ENCODE assay signal across 30 cellular contexts in the genomic region with DNA sequence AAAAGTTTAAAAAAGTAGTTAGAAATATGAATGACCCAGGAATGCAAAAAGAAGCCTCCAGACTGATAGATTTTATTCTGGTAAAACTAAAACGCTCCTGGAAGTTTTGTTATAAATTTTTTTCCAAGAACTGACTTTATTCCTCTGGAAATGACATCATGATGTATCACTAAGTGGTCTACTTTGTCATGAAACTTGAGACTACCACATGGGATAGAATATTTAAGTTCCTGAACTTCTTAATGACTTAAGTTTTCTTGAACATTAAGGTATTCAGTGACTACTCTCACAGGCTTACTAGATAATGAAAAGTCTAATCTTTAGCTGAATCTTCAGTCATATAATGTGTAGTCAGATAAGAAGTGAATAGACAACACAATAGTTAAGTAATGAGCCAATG.
DNase-seq lines count a peak whose midpoint lies in the region; ATAC-seq and TF ChIP-seq lines count a peak whose summit lies in the region.
"Had no signal": no experiment of that assay in that cellular context is flagged by ENCODE, and none has a peak within 500 bp of the region (broad histone marks: within the 10 kb centered on the region; RNA-seq: fewer than 3 reads in every experiment).

No MANE protein-coding gene starts in this region.

- H3K4me1 ChIP-seq in adipocyte (ENCODE audit: control insufficient read depth, insufficient read depth, low read length): peaks cover 33% of the 10 kb centered on the region
- H3K4me1 ChIP-seq in foreskin keratinocyte: no peaks in the 10 kb centered on the region
- H3K4me1 ChIP-seq: prostate gland had no signal

- H3K9me3 Mint-ChIP-seq in HFFc6: no peaks in the 10 kb centered on the region
- H3K9me3 Mint-ChIP-seq: activated CD4-positive, alpha-beta T cell treated with anti-CD3 and anti-CD28 coated beads, Interleukin-2, amount 10 ng/mL, durations not matched to agents 7 days and 5 days had no signal

- no peaks in the 10 kb centered on the region for H3K9me3 ChIP-seq in adipocyte (ENCODE audit: control insufficient read depth, low read length)
- H3K9me3 ChIP-seq: esophagus squamous epithelium, mucosa of descending colon, prostate gland, SJCRH30, thyroid gland had no signal

- H3K4me3 ChIP-seq in adipocyte (ENCODE audit: low read length): no peak overlapping the region
- H3K4me3 ChIP-seq: esophagus squamous epithelium, mucosa of descending colon, prostate gland, SJCRH30, thyroid gland had no signal

- TF ChIP-seq CTCF in HFFc6 (IDR thresholded peaks at IDR 0.05) (no peak), foreskin keratinocyte (conservative IDR thresholded peaks at IDR 0.05) (no peak)

- ATAC-seq in foreskin keratinocyte (peak; percentile 41), HG02571 (IDR thresholded peaks at IDR 0.05; ENCODE audit: unreplicated experiment) (no peak)
- ATAC-seq: HCT116, left lobe of liver, mucosa of descending colon, T-helper 17 cell had no signal

- H3K27ac ChIP-seq in foreskin keratinocyte (peak overlapping the region; percentile 10), substantia nigra (ENCODE audit: low read depth, low read length, poor library complexity, severe bottlenecking) (no peak overlapping the region)
- H3K27ac ChIP-seq: esophagus squamous epithelium, prostate gland, SJCRH30, thyroid gland had no signal

- H3K27me3 ChIP-seq in adipocyte (replicated peaks; ENCODE audit: control insufficient read depth, insufficient read depth, low read length): no peaks in the 10 kb centered on the region
- H3K27me3 ChIP-seq in foreskin keratinocyte: no peaks in the 10 kb centered on the region
- H3K27me3 ChIP-seq: esophagus squamous epithelium, SJCRH30, thyroid gland had no signal

- no peaks in the 10 kb centered on the region for H3K27me3 Mint-ChIP-seq in HFFc6 (ENCODE audit: insufficient read depth)
- H3K27me3 Mint-ChIP-seq: activated CD4-positive, alpha-beta T cell treated with anti-CD3 and anti-CD28 coated beads, Interleukin-2, amount 10 ng/mL, durations not matched to agents 7 days and 5 days; CD8-positive, alpha-beta memory T cell; T-helper 17 cell had no signal

- no peak overlapping the region for H3K9ac ChIP-seq in adipocyte (ENCODE audit: low read length)

- no peaks in the 10 kb centered on the region; the same call in 1 of the 2 replicates for H3K36me3 Mint-ChIP-seq in HFFc6 (ENCODE audit: low read depth)
- H3K36me3 Mint-ChIP-seq: CD8-positive, alpha-beta memory T cell had no signal

- no peaks in the 10 kb centered on the region for H3K36me3 ChIP-seq in adipocyte (ENCODE audit: control insufficient read depth, insufficient read depth, low read length, severe bottlenecking)
- H3K36me3 ChIP-seq: esophagus squamous epithelium, prostate gland, thyroid gland had no signal

- H3K4me3 Mint-ChIP-seq in HFFc6: peak overlapping the region; percentile 81
- H3K4me3 Mint-ChIP-seq: activated CD4-positive, alpha-beta T cell treated with anti-CD3 and anti-CD28 coated beads, Interleukin-2, amount 10 ng/mL, durations not matched to agents 7 days and 5 days; activated T-helper 1 cell treated with anti-CD3 and anti-CD28 coated beads, Interleukin-12 subunit alpha, Interleukin-12 subunit beta, Interleukin-2, Interleukin-4 antibody, amounts not matched to agents 30 ng/mL and 10 ng/mL and 1 ng/mL, durations not matched to agents 14 hours and 24 hours and 36 hours; CD8-positive, alpha-beta memory T cell; neural crest cell; T-helper 17 cell had no signal

- peak overlapping the region; percentile 80 for H3K27ac Mint-ChIP-seq in HFFc6
- H3K27ac Mint-ChIP-seq: activated CD4-positive, alpha-beta T cell treated with anti-CD3 and anti-CD28 coated beads, Interleukin-2, amount 10 ng/mL, durations not matched to agents 7 days and 5 days; activated T-helper 1 cell treated with anti-CD3 and anti-CD28 coated beads, Interleukin-12 subunit alpha, Interleukin-12 subunit beta, Interleukin-2, Interleukin-4 antibody, amounts not matched to agents 30 ng/mL and 10 ng/mL and 1 ng/mL, durations not matched to agents 14 hours and 24 hours and 36 hours; CD8-positive, alpha-beta memory T cell; T-helper 17 cell had no signal

- peak; percentile 51 for DNase-seq in HFFc6
- DNase-seq in adipocyte (ENCODE audit: low read depth): peak; percentile 21
- peak in 1 of 2 donors; percentile 36 for DNase-seq in foreskin keratinocyte
- DNase-seq in stromal cell of bone marrow (ENCODE audit: low read depth): peak; percentile 33
- DNase-seq in substantia nigra (lab: John Stamatoyannopoulos, UW): no peak
- no peak for DNase-seq in NCI-H128 (lab: John Stamatoyannopoulos, UW; ENCODE audit: unreplicated experiment)
- DNase-seq: activated CD4-positive, alpha-beta T cell treated with anti-CD3 and anti-CD28 coated beads, Interleukin-2, amount 10 ng/mL, durations not matched to agents 7 days and 5 days; activated naive CD4-positive, alpha-beta T cell treated with anti-CD3 and anti-CD28 coated beads, Interleukin-2, amount 50 U/mL, for 16 hours; anterior cingulate cortex; CD8-positive, alpha-beta memory T cell; effector CD4-positive, alpha-beta T cell; esophagus squamous epithelium; head of caudate nucleus; Karpas-422; mucosa of descending colon; NCI-H1048; NCI-H1930; NCI-H226; OCI-M1; SJCRH30; stimulated activated CD4-positive, alpha-beta T cell treated with anti-CD3 and anti-CD28 coated beads, Interleukin-2, amount 100 ng/mL, for 48 hours; stimulated activated naive CD4-positive, alpha-beta T cell; T-helper 17 cell; thyroid gland had no signal

- H3K4me1 Mint-ChIP-seq in HFFc6 (ENCODE audit: low read depth): peaks cover 77% of the 10 kb centered on the region
- H3K4me1 Mint-ChIP-seq: activated CD4-positive, alpha-beta T cell treated with anti-CD3 and anti-CD28 coated beads, Interleukin-2, amount 10 ng/mL, durations not matched to agents 7 days and 5 days; CD8-positive, alpha-beta memory T cell; T-helper 17 cell had no signal

Comparison
In these comparisons a context has a peak if more than half of its experiments do, and no peak if none do; other contexts are left out.
1. DNase-seq: peak in HFFc6 (single experiment), adipocyte (single experiment) and stromal cell of bone marrow (single experiment); none in substantia nigra (0 of 49) and NCI-H128 (single experiment).